Comparison of ENCODE assay signal across 28 cellular contexts in genomic region chr7:1100886-1101579, GRCh38. TPM values are rescaled to one million over a fixed set of nuclear protein-coding genes. Genes with fewer than 3 reads are reported as not detected.
DNase-seq lines count a peak whose midpoint lies in the region; TF ChIP-seq lines count a peak whose summit lies in the region.
"Had no signal": no experiment of that assay in that cellular context is flagged by ENCODE, and none has a peak within 500 bp of the region (broad histone marks: within the 10 kb centered on the region; RNA-seq: fewer than 3 reads in every experiment).

No MANE protein-coding gene starts in this region.

- H3K27ac Mint-ChIP-seq in neural progenitor cell, result peak overlapping the region; percentile 82
- H3K27ac Mint-ChIP-seq: activated CD4-positive, alpha-beta memory T cell treated with anti-CD3 and anti-CD28 coated beads, Interleukin-2, amount 10 ng/mL, durations not matched to agents 7 days and 5 days; activated naive CD8-positive, alpha-beta T cell; activated T-helper 2 cell treated with anti-CD3 and anti-CD28 coated beads, Interferon-gamma antibody, Interleukin-2, Interleukin-4, amounts not matched to agents 10 μg/mL and 5 μg/mL and 100 μg/mL, durations not matched to agents 14 hours and 24 hours and 36 hours; B cell; dendritic cell treated with granulocyte-macrophage colony-stimulating factor and Interleukin-4, amounts not matched to agents 40 ng/mL and 50 ng/mL, for 4 days; T-helper 1 cell treated with Interleukin-12 subunit alpha and Interleukin-12 subunit beta and Interleukin-4 antibody, amounts not matched to agents 30 μg/mL and 1 μg/mL, for 36 hours had no signal

- H3K4me3 ChIP-seq in BLaER1 (peak overlapping the region; percentile 62), neural progenitor cell (no peak overlapping the region), breast epithelium (no peak overlapping the region)
- H3K4me3 ChIP-seq: gastroesophageal sphincter, HAP-1, psoas muscle, SK-N-MC, upper lobe of right lung had no signal

- H3K4me1 Mint-ChIP-seq in neural progenitor cell, result peaks cover 58% of the 10 kb centered on the region

- H3F3A ChIP-seq in neural progenitor cell (ENCODE audit: low read depth), result peaks cover 3% of the 10 kb centered on the region

- H3K27me3 ChIP-seq in BLaER1 (no peaks in the 10 kb centered on the region), neural progenitor cell (no peaks in the 10 kb centered on the region), breast epithelium (no peaks in the 10 kb centered on the region)
- H3K27me3 ChIP-seq: gastroesophageal sphincter, upper lobe of right lung had no signal

- H3K9ac ChIP-seq in BLaER1 (peak overlapping the region; percentile 78), neural progenitor cell (peak overlapping the region; percentile 35)

- TF ChIP-seq POLR2A in breast epithelium (IDR thresholded peaks at IDR 0.05), result no peak

- H3K9me3 ChIP-seq in BLaER1 (no peaks in the 10 kb centered on the region), neural progenitor cell (ENCODE audit: low read depth) (no peaks in the 10 kb centered on the region), breast epithelium (no peaks in the 10 kb centered on the region)
- H3K9me3 ChIP-seq: gastroesophageal sphincter, HAP-1, psoas muscle, upper lobe of right lung had no signal

- no peaks in the 10 kb centered on the region for H3K9me3 Mint-ChIP-seq in neural progenitor cell
- H3K9me3 Mint-ChIP-seq: activated CD4-positive, alpha-beta memory T cell treated with anti-CD3 and anti-CD28 coated beads, Interleukin-2, amount 10 ng/mL, durations not matched to agents 7 days and 5 days; activated T-helper 2 cell treated with anti-CD3 and anti-CD28 coated beads, Interferon-gamma antibody, Interleukin-2, Interleukin-4, amounts not matched to agents 10 μg/mL and 5 μg/mL and 100 μg/mL, durations not matched to agents 14 hours and 24 hours and 36 hours; dendritic cell treated with granulocyte-macrophage colony-stimulating factor and Interleukin-4, amounts not matched to agents 40 ng/mL and 50 ng/mL, for 4 days had no signal

- H3K4me2 ChIP-seq in BLaER1, result peak overlapping the region; percentile 98
- no peak overlapping the region for H3K4me2 ChIP-seq in neural progenitor cell

- H3K4me1 ChIP-seq in BLaER1 (peaks cover 100% of the 10 kb centered on the region), neural progenitor cell (peaks cover 4% of the 10 kb centered on the region), breast epithelium (peaks cover 0 to 4% of the 10 kb centered on the region in 2 donors)
- H3K4me1 ChIP-seq: HAP-1, upper lobe of right lung had no signal

- H4K20me1 ChIP-seq in BLaER1 (peaks cover 64% of the 10 kb centered on the region), neural progenitor cell (ENCODE audit: low read depth) (peaks cover 24% of the 10 kb centered on the region)

- TF ChIP-seq CTCF in neural progenitor cell (IDR thresholded peaks at IDR 0.05), result no peak
- no peak for TF ChIP-seq CTCF in breast epithelium (IDR thresholded peaks at IDR 0.05)

- H3K36me3 ChIP-seq in BLaER1 (peaks cover 37% of the 10 kb centered on the region), neural progenitor cell (no peaks in the 10 kb centered on the region), breast epithelium (no peaks in the 10 kb centered on the region)
- H3K36me3 ChIP-seq: HAP-1, upper lobe of right lung had no signal

- peak overlapping the region; percentile 88 for H3K27ac ChIP-seq in BLaER1
- H3K27ac ChIP-seq in caudate nucleus (ENCODE audit: low read depth, low read length), result peak overlapping the region; percentile 40
- H3K27ac ChIP-seq in neural progenitor cell, result no peak overlapping the region
- no peak overlapping the region for H3K27ac ChIP-seq in breast epithelium
- H3K27ac ChIP-seq: gastroesophageal sphincter, psoas muscle, SK-N-MC, upper lobe of right lung had no signal

- H3K36me3 Mint-ChIP-seq in neural progenitor cell, result peaks cover 12% of the 10 kb centered on the region

- peaks cover 5% of the 10 kb centered on the region for H3K27me3 Mint-ChIP-seq in neural progenitor cell (ENCODE audit: insufficient read depth, low read depth)
- H3K27me3 Mint-ChIP-seq: activated CD4-positive, alpha-beta memory T cell treated with anti-CD3 and anti-CD28 coated beads, Interleukin-2, amount 10 ng/mL, durations not matched to agents 7 days and 5 days; activated naive CD8-positive, alpha-beta T cell; dendritic cell treated with granulocyte-macrophage colony-stimulating factor and Interleukin-4, amounts not matched to agents 40 ng/mL and 50 ng/mL, for 4 days had no signal

- peaks cover 47% of the 10 kb centered on the region for H3K79me2 ChIP-seq in neural progenitor cell (ENCODE audit: low read depth)

- H2AFZ ChIP-seq in neural progenitor cell (replicated peaks), result no peak overlapping the region

- DNase-seq in NCI-H2171 treated with DMSO at 0.1 percent for 48 hours (lab: John Stamatoyannopoulos, UW) (peak; percentile 63), caudate nucleus (lab: John Stamatoyannopoulos, UW) (peak in 21 of 61 donors; percentile 14 to 74 (median 42)), neural progenitor cell (ENCODE audit: low spot score) (no peak), HK-2 (ENCODE audit: unreplicated experiment) (no peak), NOMO-1 (lab: John Stamatoyannopoulos, UW; ENCODE audit: unreplicated experiment in 2 of 2) (no peak), breast epithelium (ENCODE audit: low spot score in 2 of 2) (no peak)
- DNase-seq in activated naive CD4-positive, alpha-beta T cell (lab: John Stamatoyannopoulos, UW), result no peak
- DNase-seq: activated CD4-positive, alpha-beta memory T cell treated with anti-CD3 and anti-CD28 coated beads, Interleukin-2, amount 10 ng/mL, durations not matched to agents 7 days and 5 days; activated CD4-positive, CD25-positive, alpha-beta regulatory T cell treated with anti-CD3 and anti-CD28 coated beads, Interleukin-2, amount 50 U/mL, for 72 hours; Calu3; central memory CD4-positive, alpha-beta T cell; DMS79 treated with DMSO at 0.1 percent for 48 hours; GF-D8; KG1; mesendoderm; NCI-H1417 treated with DMSO at 0.1 percent for 48 hours; stimulated activated CD8-positive, alpha-beta memory T cell treated with anti-CD3 and anti-CD28 coated beads, Interleukin-4, amount 100 ng/mL, for 48 hours; upper lobe of right lung had no signal

- intact Hi-C loops in breast epithelium (cut with DNase I; ENCODE audit: low total_unique reads), result no loop called here

- H3K4me3 Mint-ChIP-seq in neural progenitor cell, result no peak overlapping the region
- H3K4me3 Mint-ChIP-seq: activated CD4-positive, alpha-beta memory T cell treated with anti-CD3 and anti-CD28 coated beads, Interleukin-2, amount 10 ng/mL, durations not matched to agents 7 days and 5 days; activated naive CD8-positive, alpha-beta T cell; dendritic cell treated with granulocyte-macrophage colony-stimulating factor and Interleukin-4, amounts not matched to agents 40 ng/mL and 50 ng/mL, for 4 days; T-helper 1 cell treated with Interleukin-12 subunit alpha and Interleukin-12 subunit beta and Interleukin-4 antibody, amounts not matched to agents 30 μg/mL and 1 μg/mL, for 36 hours had no signal

RNA-seq across cellular contexts. Expression of gene GPER1, which starts 13.1 kb away (rescaled TPM):
- total RNA-seq in neural progenitor cell (ENCODE audit: low replicate concordance), result 1.2 and 1.3 TPM in 2 replicates
- total RNA-seq in breast epithelium, result 1 to 10 TPM; 2.6 to 3.3 (median 3.2) TPM

RNA-seq across cellular contexts. Expression of gene GPR146, which starts 56.7 kb away (rescaled TPM):
- total RNA-seq in neural progenitor cell (ENCODE audit: low replicate concordance) (0.79 and 3.5 TPM in 2 replicates), breast epithelium (10 to 100 TPM; 24.1 to 56.8 (median 43.6) TPM)

RNA-seq across cellular contexts. Expression of gene ZFAND2A, which starts 59.0 kb away (rescaled TPM):
- total RNA-seq in neural progenitor cell (ENCODE audit: low replicate concordance), result 9.0 and 13.3 TPM in 2 replicates
- total RNA-seq in breast epithelium, result 10 to 100 TPM; 31.9 to 41.6 (median 34.1) TPM

Comparison
In these comparisons a context has a peak if more than half of its experiments do, and no peak if none do; other contexts are left out.
1. H3K27ac ChIP-seq: peak in BLaER1 (single experiment) and caudate nucleus (single experiment); none in neural progenitor cell (single experiment) and breast epithelium (0 of 2).